Comparison of ENCODE assay signal across 1 cellular context in the genomic region with DNA sequence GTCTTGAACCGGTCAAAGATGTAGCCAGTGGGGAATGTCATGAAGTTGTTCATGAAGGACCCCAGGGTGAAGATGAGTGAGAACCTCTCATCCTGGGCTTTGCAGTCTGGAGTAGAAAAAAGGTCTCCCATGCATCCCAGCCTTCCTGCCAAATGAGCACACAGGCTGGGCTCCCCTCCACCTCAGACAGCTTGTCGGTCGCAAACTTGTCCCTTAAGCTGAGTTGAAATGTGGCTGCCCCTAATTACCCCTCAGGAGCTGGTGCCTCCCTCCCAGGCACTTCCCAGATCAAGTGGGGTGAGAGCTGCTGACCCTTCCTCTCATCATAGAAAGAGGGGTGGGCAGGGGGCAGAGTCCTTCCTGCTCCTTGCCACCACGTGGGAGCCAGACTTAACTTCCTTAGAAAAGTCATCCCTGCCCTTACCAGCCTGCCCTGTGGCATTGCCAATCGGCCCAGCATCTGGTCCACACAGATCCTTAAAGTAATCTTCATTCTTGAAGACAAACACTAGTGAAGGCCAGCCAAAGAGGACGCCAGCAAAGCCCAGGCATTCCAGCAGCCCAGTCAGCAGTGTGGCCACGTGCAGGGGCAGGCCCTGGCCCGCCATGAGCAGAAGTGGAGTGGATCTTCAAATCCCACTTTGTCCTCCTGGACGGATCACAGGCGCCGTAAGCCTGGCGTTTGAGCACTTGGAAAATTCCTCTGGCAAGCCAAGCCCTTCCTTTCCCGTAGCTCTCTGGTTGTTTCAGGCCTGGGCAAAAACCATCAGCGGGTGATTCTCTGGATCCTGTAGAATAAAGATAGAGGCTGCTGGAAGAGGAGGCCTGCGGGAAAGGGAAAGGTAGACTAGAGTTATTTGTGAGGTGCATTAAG.
TF ChIP-seq lines count a peak whose summit lies in the region.

No MANE protein-coding gene starts in this region.

TF ChIP-seq in endothelial cell of umbilical vein, 7 proteins besides CTCF, POLR2A, EP300 and RAD21:
- TF ChIP-seq, protein P1, sequence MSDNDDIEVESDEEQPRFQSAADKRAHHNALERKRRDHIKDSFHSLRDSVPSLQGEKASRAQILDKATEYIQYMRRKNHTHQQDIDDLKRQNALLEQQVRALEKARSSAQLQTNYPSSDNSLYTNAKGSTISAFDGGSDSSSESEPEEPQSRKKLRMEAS (IDR thresholded peaks at IDR 0.05; ENCODE audit: insufficient read depth, insufficient read length): peak; percentile 31
- no peak for TF ChIP-seq FOS (IDR thresholded peaks at IDR 0.05; ENCODE audit: borderline replicate concordance, insufficient read depth, low read length)
